In the genomic region with DNA sequence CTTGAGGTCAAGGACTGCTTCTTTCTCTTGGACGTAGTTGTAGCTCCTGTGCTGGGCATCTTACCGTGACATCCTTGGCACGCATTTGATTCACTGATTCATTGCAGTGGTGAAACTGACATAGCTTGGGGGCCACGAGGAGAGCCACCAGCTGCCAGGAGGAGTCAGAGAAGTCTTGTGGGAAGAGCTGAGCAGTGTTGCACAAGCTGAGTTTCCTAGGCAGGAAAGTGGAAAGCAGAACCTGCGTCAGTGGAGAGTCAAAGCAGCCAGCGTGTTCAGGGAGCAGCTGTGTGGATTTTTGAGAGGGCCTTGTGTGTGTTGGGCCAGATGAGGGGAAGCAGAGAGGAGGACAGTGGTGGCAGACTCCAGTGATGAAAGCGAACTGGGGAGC, we compare ENCODE assay signal across 8 cellular contexts. TPM values are rescaled to one million over a fixed set of nuclear protein-coding genes. Genes with fewer than 3 reads are reported as not detected.
DNase-seq lines count a peak whose midpoint lies in the region; TF ChIP-seq lines count a peak whose summit lies in the region.

No MANE protein-coding gene starts in this region.

- H3K4me3 Mint-ChIP-seq in activated naive CD8-positive, alpha-beta T cell treated with anti-CD3 and anti-CD28 coated beads for 36 hours, result no peak overlapping the region

- peak; percentile 31 for DNase-seq in AG04449 (ENCODE audit: low read depth, low spot score)
- DNase-seq in H4 (ENCODE audit: low spot score), result peak; percentile 29
- DNase-seq in activated naive CD8-positive, alpha-beta T cell treated with anti-CD3 and anti-CD28 coated beads for 36 hours, result no peak
- DNase-seq in hypothalamus (lab: John Stamatoyannopoulos, UW), result peak in 30 of 51 donors; percentile 8 to 74 (median 38)
- DNase-seq in central memory CD4-positive, alpha-beta T cell, result no peak
- DNase-seq in islet precursor cell, result no peak
- DNase-seq in effector CD8-positive, alpha-beta T cell (lab: John Stamatoyannopoulos, UW), result no peak

- CTCF ChIA-PET in AG04449 (lab: Yijun Ruan, JAX), result interaction anchor here (0.5 to 2.4 kb wide), 4 partner anchors 27 to 136 kb away, joined by 3 to 11 read pairs (median 4); no protein-coding TSS in a partner anchor

- no peaks in the 10 kb centered on the region for H3K4me1 ChIP-seq in thymus (ENCODE audit: control insufficient read depth, insufficient read depth, low read length)

- no peaks in the 10 kb centered on the region for H3K27me3 Mint-ChIP-seq in activated naive CD8-positive, alpha-beta T cell treated with anti-CD3 and anti-CD28 coated beads for 36 hours

- H3K36me3 ChIP-seq in thymus (ENCODE audit: control insufficient read depth, insufficient read depth), result peaks cover 2% of the 10 kb centered on the region

- peaks cover 73% of the 10 kb centered on the region for H3K4me1 Mint-ChIP-seq in activated naive CD8-positive, alpha-beta T cell treated with anti-CD3 and anti-CD28 coated beads for 36 hours

- peaks cover 61% of the 10 kb centered on the region for H3K36me3 Mint-ChIP-seq in activated naive CD8-positive, alpha-beta T cell treated with anti-CD3 and anti-CD28 coated beads for 36 hours

- H3K27me3 ChIP-seq in thymus (ENCODE audit: control insufficient read depth, insufficient read depth), result no peaks in the 10 kb centered on the region

- WGBS in thymus, result 60% methylated on average over 7 of the region's 7 CpGs

- POLR2A ChIA-PET in AG04449 (lab: Yijun Ruan, JAX), result interaction anchor here (1.4 kb wide), 1 partner anchor 9 kb away, joined by 3 read pairs; no protein-coding TSS in a partner anchor

- H3K27ac ChIP-seq in thymus (ENCODE audit: low read depth), result peak overlapping the region; percentile 36

- H3K9me3 ChIP-seq in thymus (ENCODE audit: control insufficient read depth), result no peaks in the 10 kb centered on the region

- peak overlapping the region; percentile 62 for H3K27ac Mint-ChIP-seq in activated naive CD8-positive, alpha-beta T cell treated with anti-CD3 and anti-CD28 coated beads for 36 hours

- H3K9me3 Mint-ChIP-seq in activated naive CD8-positive, alpha-beta T cell treated with anti-CD3 and anti-CD28 coated beads for 36 hours, result peaks cover 1% of the 10 kb centered on the region

- H3K4me3 ChIP-seq in AG04449 (ENCODE audit: low read depth, low read length), result no peak overlapping the region
- no peak overlapping the region for H3K4me3 ChIP-seq in thymus (ENCODE audit: low read length)

- no peak for TF ChIP-seq CTCF in AG04449 (IDR thresholded peaks at IDR 0.05; ENCODE audit: insufficient read depth, low read length, missing control alignments)

RNA-seq across cellular contexts. Expression of gene GPR183, which starts 5.3 kb away (rescaled TPM):
- 0.14 and 0.17 TPM in 2 replicates for total RNA-seq in H4 (2014; rRNA removed; shearing (Covaris generic))
- total RNA-seq in activated naive CD8-positive, alpha-beta T cell treated with anti-CD3 and anti-CD28 coated beads for 36 hours, result 1 to 10 TPM; 4.3 to 4.5 TPM
- polyA plus RNA-seq in thymus, result 33.0 TPM

RNA-seq across cellular contexts. Expression of gene GPR18, which starts 54.3 kb away (rescaled TPM):
- not detected in 2 replicates for total RNA-seq in H4 (2014; rRNA removed; shearing (Covaris generic))
- total RNA-seq in activated naive CD8-positive, alpha-beta T cell treated with anti-CD3 and anti-CD28 coated beads for 36 hours, result 10 to 100 TPM; 16.9 to 17.6 TPM
- 6.7 TPM for polyA plus RNA-seq in thymus

Comparison
In these comparisons a context has a peak if more than half of its experiments do, and no peak if none do; other contexts are left out.
1. DNase-seq: peak in AG04449 (single experiment), H4 (single experiment) and hypothalamus (30 of 51); none in activated naive CD8-positive, alpha-beta T cell treated with anti-CD3 and anti-CD28 coated beads for 36 hours (single experiment), central memory CD4-positive, alpha-beta T cell (single experiment), islet precursor cell (single experiment) and effector CD8-positive, alpha-beta T cell (single experiment).
2. RNA of gene GPR18, which starts 54.3 kb away (total RNA-seq): 16.9 to 17.6 TPM in activated naive CD8-positive, alpha-beta T cell treated with anti-CD3 and anti-CD28 coated beads for 36 hours; not detected in H4; every median in the first group is over 10 times any median in the second.